ENCODE assay signal across 10 cellular contexts in genomic region chr3:38805765-38806386, GRCh38. TPM values are rescaled to one million over a fixed set of nuclear protein-coding genes. Genes with fewer than 3 reads are reported as not detected.
DNase-seq lines count a peak whose midpoint lies in the region; ATAC-seq and TF ChIP-seq lines count a peak whose summit lies in the region.
"Had no signal": no experiment of that assay in that cellular context is flagged by ENCODE, and none has a peak within 500 bp of the region (broad histone marks: within the 10 kb centered on the region; RNA-seq: fewer than 3 reads in every experiment).

No MANE protein-coding gene starts in this region.

- in situ Hi-C loops in KBM-7 (cut with MboI; ENCODE audit: low pct_unique_long_range_greater_than_20kb, low sequenced_read_pairs): no loop called here

- H3K27ac ChIP-seq in iPS DF 6.9 (ENCODE audit: low read length): no peak overlapping the region
- H3K27ac ChIP-seq: lower lobe of right lung had no signal

- H3K9me3 ChIP-seq in iPS DF 6.9 (ENCODE audit: control insufficient read depth, insufficient read depth, low read length): no peaks in the 10 kb centered on the region
- H3K9me3 ChIP-seq: lower lobe of right lung had no signal

- H3K4me1 ChIP-seq in iPS DF 6.9 (ENCODE audit: control insufficient read depth, insufficient read depth, low read length): no peaks in the 10 kb centered on the region
- H3K4me1 ChIP-seq: lower lobe of right lung had no signal

- H3K36me3 ChIP-seq in iPS DF 6.9 (ENCODE audit: control insufficient read depth, insufficient read depth, low read length): no peaks in the 10 kb centered on the region
- H3K36me3 ChIP-seq: lower lobe of right lung had no signal

- H3K27me3 ChIP-seq in iPS DF 6.9 (ENCODE audit: control insufficient read depth, insufficient read depth, low read length): no peaks in the 10 kb centered on the region

- no peak overlapping the region for H3K4me3 Mint-ChIP-seq in activated CD8-positive, alpha-beta T cell treated with anti-CD3 and anti-CD28 coated beads, Interleukin-2, amount 10 ng/mL, durations not matched to agents 7 days and 5 days

- no peaks in the 10 kb centered on the region for H3K9me3 Mint-ChIP-seq in activated CD8-positive, alpha-beta T cell treated with anti-CD3 and anti-CD28 coated beads, Interleukin-2, amount 10 ng/mL, durations not matched to agents 7 days and 5 days (ENCODE audit: insufficient read depth)

- no peaks in the 10 kb centered on the region for H3K4me1 Mint-ChIP-seq in activated CD8-positive, alpha-beta T cell treated with anti-CD3 and anti-CD28 coated beads, Interleukin-2, amount 10 ng/mL, durations not matched to agents 7 days and 5 days (ENCODE audit: low read depth)

- ATAC-seq in activated CD8-positive, alpha-beta T cell treated with anti-CD3 and anti-CD28 coated beads, Interleukin-2, amount 10 ng/mL, durations not matched to agents 7 days and 5 days: peak; percentile 79
- ATAC-seq in GM21825 (IDR thresholded peaks at IDR 0.05; ENCODE audit: unreplicated experiment) (no peak), GM21529 (IDR thresholded peaks at IDR 0.05; ENCODE audit: unreplicated experiment) (no peak), GM18867 (IDR thresholded peaks at IDR 0.05; ENCODE audit: unreplicated experiment) (no peak)
- ATAC-seq: Panc1 had no signal

- H3K4me3 ChIP-seq in GM12865 (ENCODE audit: low read depth, low read length) (no peak overlapping the region), iPS DF 6.9 (ENCODE audit: low read length) (no peak overlapping the region)
- H3K4me3 ChIP-seq: lower lobe of right lung had no signal

- CTCF ChIA-PET in activated CD8-positive, alpha-beta T cell treated with anti-CD3 and anti-CD28 coated beads, Interleukin-2, amount 10 ng/mL, durations not matched to agents 7 days and 5 days (lab: Charles Lee): interaction anchor here (1.0 to 1.2 kb wide), 3 partner anchors 38 to 225 kb away, joined by 3 to 5 read pairs (median 4); no protein-coding TSS in a partner anchor

- no peak overlapping the region for H3K27ac Mint-ChIP-seq in activated CD8-positive, alpha-beta T cell treated with anti-CD3 and anti-CD28 coated beads, Interleukin-2, amount 10 ng/mL, durations not matched to agents 7 days and 5 days

- no CpG with 5 or more reads among the region's 9 CpGs for WGBS in iPS DF 6.9 (ENCODE audit: insufficient coverage, insufficient read length)

- no peaks in the 10 kb centered on the region for H3K36me3 Mint-ChIP-seq in activated CD8-positive, alpha-beta T cell treated with anti-CD3 and anti-CD28 coated beads, Interleukin-2, amount 10 ng/mL, durations not matched to agents 7 days and 5 days (ENCODE audit: low read depth)

- POLR2A ChIA-PET in activated CD8-positive, alpha-beta T cell treated with anti-CD3 and anti-CD28 coated beads, Interleukin-2, amount 10 ng/mL, durations not matched to agents 7 days and 5 days (lab: Charles Lee): no interaction called here

- TF ChIP-seq CTCF in GM12865 (IDR thresholded peaks at IDR 0.05; ENCODE audit: insufficient read depth, low read depth, low read length, missing control alignments): no peak

- peaks cover 3% of the 10 kb centered on the region for H3K27me3 Mint-ChIP-seq in activated CD8-positive, alpha-beta T cell treated with anti-CD3 and anti-CD28 coated beads, Interleukin-2, amount 10 ng/mL, durations not matched to agents 7 days and 5 days (ENCODE audit: low read depth)

- DNase-seq in GM12865 (ENCODE audit: low read depth) (peak; percentile 75), KBM-7 (peak; percentile 81), iPS DF 6.9 (ENCODE audit: low read depth, low spot score) (peak; percentile 66), stromal cell of bone marrow (ENCODE audit: low read depth) (peak; percentile 42)
- peak; percentile 79 for DNase-seq in activated CD8-positive, alpha-beta T cell treated with anti-CD3 and anti-CD28 coated beads, Interleukin-2, amount 10 ng/mL, durations not matched to agents 7 days and 5 days
- DNase-seq: lower lobe of right lung had no signal

RNA-seq across cellular contexts. Expression of gene SCN10A, which starts 10.1 kb away (rescaled TPM):
- not detected for total RNA-seq in activated CD8-positive, alpha-beta T cell treated with anti-CD3 and anti-CD28 coated beads, Interleukin-2, amount 10 ng/mL, durations not matched to agents 7 days and 5 days
- total RNA-seq: lower lobe of right lung had no signal
